ENCODE assay signal across 20 cellular contexts in genomic region chr4:146336413-146336807, GRCh38.
DNase-seq lines count a peak whose midpoint lies in the region; ATAC-seq and TF ChIP-seq lines count a peak whose summit lies in the region.
"Had no signal": no experiment of that assay in that cellular context is flagged by ENCODE, and none has a peak within 500 bp of the region (broad histone marks: within the 10 kb centered on the region; RNA-seq: fewer than 3 reads in every experiment).

No MANE protein-coding gene starts in this region.

- no peak overlapping the region for H3K4me3 Mint-ChIP-seq in endothelial cell (ENCODE audit: unreplicated experiment)
- H3K4me3 Mint-ChIP-seq: activated CD8-positive, alpha-beta memory T cell treated with anti-CD3 and anti-CD28 coated beads, Interleukin-2, amount 10 ng/mL, durations not matched to agents 7 days and 5 days; activated T-helper 1 cell treated with anti-CD3 and anti-CD28 coated beads, Interleukin-12 subunit alpha, Interleukin-12 subunit beta, Interleukin-2, Interleukin-4 antibody, amounts not matched to agents 30 ng/mL and 10 ng/mL and 1 ng/mL, durations not matched to agents 14 hours and 24 hours and 36 hours; effector memory CD8-positive, alpha-beta T cell; naive B cell had no signal

- ATAC-seq in stimulated activated naive CD8-positive, alpha-beta T cell treated with anti-CD3 and anti-CD28 coated beads, Interleukin-15, Interleukin-2, amounts not matched to agents 100 U/mL and 50 U/mL, for 24 hours: no peak
- ATAC-seq: activated CD8-positive, alpha-beta memory T cell treated with anti-CD3 and anti-CD28 coated beads, Interleukin-2, amount 10 ng/mL, durations not matched to agents 7 days and 5 days; activated naive CD4-positive, alpha-beta T cell treated with anti-CD3 and anti-CD28 coated beads, Interleukin-2, amount 50 U/mL, for 72 hours; effector memory CD8-positive, alpha-beta T cell had no signal

- H3K27me3 Mint-ChIP-seq in endothelial cell (ENCODE audit: unreplicated experiment): no peaks in the 10 kb centered on the region
- H3K27me3 Mint-ChIP-seq: activated CD8-positive, alpha-beta memory T cell treated with anti-CD3 and anti-CD28 coated beads, Interleukin-2, amount 10 ng/mL, durations not matched to agents 7 days and 5 days; effector memory CD8-positive, alpha-beta T cell; naive B cell had no signal

- no peaks in the 10 kb centered on the region for H3K9me3 Mint-ChIP-seq in endothelial cell (ENCODE audit: unreplicated experiment)
- H3K9me3 Mint-ChIP-seq: activated naive CD4-positive, alpha-beta T cell treated with anti-CD3 and anti-CD28 coated beads, Interleukin-2, amount 50 U/mL, for 72 hours; activated T-helper 1 cell treated with anti-CD3 and anti-CD28 coated beads, Interleukin-12 subunit alpha, Interleukin-12 subunit beta, Interleukin-2, Interleukin-4 antibody, amounts not matched to agents 30 ng/mL and 10 ng/mL and 1 ng/mL, durations not matched to agents 14 hours and 24 hours and 36 hours; effector memory CD8-positive, alpha-beta T cell; naive B cell had no signal

- no peaks in the 10 kb centered on the region for H3K36me3 Mint-ChIP-seq in endothelial cell (ENCODE audit: low read depth, unreplicated experiment)
- H3K36me3 Mint-ChIP-seq: activated CD8-positive, alpha-beta memory T cell treated with anti-CD3 and anti-CD28 coated beads, Interleukin-2, amount 10 ng/mL, durations not matched to agents 7 days and 5 days; activated naive CD4-positive, alpha-beta T cell treated with anti-CD3 and anti-CD28 coated beads, Interleukin-2, amount 50 U/mL, for 72 hours; naive B cell had no signal

- peak; percentile 46 for DNase-seq in NCI-H1105 treated with DMSO at 0.1 percent for 48 hours (lab: John Stamatoyannopoulos, UW)
- no peak for DNase-seq in NCI-H1105 (lab: John Stamatoyannopoulos, UW)
- DNase-seq in NCI-H69 (lab: John Stamatoyannopoulos, UW): peak; percentile 72
- no peak for DNase-seq in endothelial cell (ENCODE audit: low spot score)
- DNase-seq in myocyte (ENCODE audit: low read depth): peak; percentile 8
- DNase-seq in G401 (ENCODE audit: low spot score): no peak
- no peak for DNase-seq in activated CD4-positive, alpha-beta T cell treated with anti-CD3 and anti-CD28 coated beads for 1 hour
- no peak for DNase-seq in stimulated activated naive CD8-positive, alpha-beta T cell treated with anti-CD3 and anti-CD28 coated beads, Interleukin-15, Interleukin-2, amounts not matched to agents 100 U/mL and 50 U/mL, for 24 hours
- DNase-seq: activated CD4-positive, alpha-beta T cell treated with anti-CD3 and anti-CD28 coated beads for 48 hours; activated CD8-positive, alpha-beta memory T cell treated with anti-CD3 and anti-CD28 coated beads, Interleukin-2, amount 10 ng/mL, durations not matched to agents 7 days and 5 days; effector memory CD8-positive, alpha-beta T cell; glutamatergic neuron; mesendoderm; naive B cell; NCI-H2029; NCI-H446; occipital lobe; T-helper 1 cell had no signal

- in situ Hi-C loops in G401 (cut with HindIII; ENCODE audit: low sequenced_read_pairs): no loop called here

- H3K27ac Mint-ChIP-seq in endothelial cell (ENCODE audit: unreplicated experiment): peak overlapping the region; percentile 15
- H3K27ac Mint-ChIP-seq: activated CD8-positive, alpha-beta memory T cell treated with anti-CD3 and anti-CD28 coated beads, Interleukin-2, amount 10 ng/mL, durations not matched to agents 7 days and 5 days; activated naive CD4-positive, alpha-beta T cell treated with anti-CD3 and anti-CD28 coated beads, Interleukin-2, amount 50 U/mL, for 72 hours; activated T-helper 1 cell treated with anti-CD3 and anti-CD28 coated beads, Interleukin-12 subunit alpha, Interleukin-12 subunit beta, Interleukin-2, Interleukin-4 antibody, amounts not matched to agents 30 ng/mL and 10 ng/mL and 1 ng/mL, durations not matched to agents 14 hours and 24 hours and 36 hours; effector memory CD8-positive, alpha-beta T cell; naive B cell had no signal

- H3K4me1 Mint-ChIP-seq in endothelial cell (ENCODE audit: unreplicated experiment): peaks cover 28% of the 10 kb centered on the region
- H3K4me1 Mint-ChIP-seq: activated CD8-positive, alpha-beta memory T cell treated with anti-CD3 and anti-CD28 coated beads, Interleukin-2, amount 10 ng/mL, durations not matched to agents 7 days and 5 days; naive B cell had no signal

- no peak for TF ChIP-seq CTCF in endothelial cell (IDR thresholded peaks at IDR 0.05; ENCODE audit: unreplicated experiment)

Comparison
In these comparisons a context has a peak if more than half of its experiments do, and no peak if none do; other contexts are left out.
1. DNase-seq: peak in NCI-H1105 treated with DMSO at 0.1 percent for 48 hours (single experiment), NCI-H69 (single experiment) and myocyte (single experiment); none in NCI-H1105 (single experiment), endothelial cell (single experiment), G401 (single experiment), activated CD4-positive, alpha-beta T cell treated with anti-CD3 and anti-CD28 coated beads for 1 hour (single experiment) and stimulated activated naive CD8-positive, alpha-beta T cell treated with anti-CD3 and anti-CD28 coated beads, Interleukin-15, Interleukin-2, amounts not matched to agents 100 U/mL and 50 U/mL, for 24 hours (single experiment).